In the genomic region with DNA sequence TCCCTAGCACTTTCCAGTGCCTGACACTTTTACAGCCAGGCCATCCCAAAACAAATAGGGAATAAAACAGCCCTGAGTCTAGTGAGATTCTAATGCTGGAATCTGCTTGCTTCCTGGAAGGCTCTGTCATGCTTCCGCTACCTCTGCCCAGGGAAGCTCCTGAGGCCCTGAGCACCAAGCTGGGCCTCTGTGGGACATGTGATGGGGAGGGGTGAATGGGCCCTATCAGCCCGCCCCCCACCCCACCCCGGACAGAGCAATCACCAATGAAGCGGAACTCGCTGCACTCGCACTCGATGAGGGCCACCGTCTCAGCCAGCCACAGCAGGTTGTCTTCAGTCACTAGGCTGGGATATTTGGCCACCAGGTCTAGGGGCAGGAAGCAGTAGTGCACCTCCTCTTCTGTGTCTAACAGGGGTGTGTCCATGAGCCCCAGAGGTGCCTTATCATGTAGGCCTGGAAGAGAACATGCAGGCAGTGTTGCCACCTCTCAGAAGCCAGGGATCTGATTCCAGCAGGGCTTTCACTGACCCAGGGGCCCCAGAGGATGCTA, we compare ENCODE assay signal across 1 cellular context.
TF ChIP-seq lines count a peak whose summit lies in the region.

No MANE protein-coding gene starts in this region.

TF ChIP-seq in HepG2, 621 proteins besides CTCF, POLR2A, EP300 and RAD21:
- no peak for TF ChIP-seq ZNF891 (CRISPR knock-in tag; IDR thresholded peaks at IDR 0.05)
- no peak for TF ChIP-seq ZNF780A (CRISPR knock-in tag; IDR thresholded peaks at IDR 0.05)
- no peak for TF ChIP-seq CENPT (CRISPR knock-in tag; IDR thresholded peaks at IDR 0.05; ENCODE audit: low read depth)
- TF ChIP-seq ZNF326 (CRISPR knock-in tag; IDR thresholded peaks at IDR 0.05; ENCODE audit: borderline replicate concordance) = no peak
